19 cellular contexts compared by ENCODE assay signal in the genomic region with DNA sequence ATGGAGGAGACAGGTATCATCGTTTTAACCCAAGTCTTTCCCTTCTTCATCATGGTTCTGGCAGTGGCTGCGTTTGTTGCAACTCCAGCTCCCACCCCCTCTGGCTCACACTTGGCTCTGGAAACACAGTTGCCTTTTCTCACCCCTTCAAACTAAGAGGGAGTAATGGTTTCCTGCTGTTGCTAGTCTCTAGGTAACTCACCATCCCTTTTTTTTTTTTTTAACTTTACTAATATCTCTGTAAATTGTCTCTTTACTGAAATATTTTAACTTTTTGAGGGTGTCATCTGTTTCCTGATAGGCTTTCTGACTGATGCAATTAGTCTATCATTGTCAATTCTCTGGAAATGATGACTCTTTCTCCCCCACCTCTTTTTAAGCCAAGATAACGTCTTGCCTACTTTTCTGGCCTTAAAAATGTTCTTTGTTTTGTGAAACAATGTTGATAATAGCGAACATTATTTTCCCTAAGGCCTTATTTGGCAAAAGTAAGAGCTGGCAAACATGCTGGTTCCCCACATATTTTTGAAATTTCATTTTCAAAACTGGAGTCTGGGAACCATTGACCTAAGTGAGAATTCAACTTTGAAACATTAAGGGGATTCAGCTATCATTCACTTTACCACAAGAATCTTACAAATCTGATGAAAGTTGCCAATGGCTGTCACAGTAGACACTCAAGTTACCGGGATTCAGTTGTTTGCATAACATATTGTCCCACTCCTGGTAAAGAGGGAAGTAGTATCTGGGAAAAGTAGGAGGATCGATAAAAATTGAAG.
A peak's percentile ranks its signal among the peaks of the same experiment; 100 is the strongest.
DNase-seq lines count a peak whose midpoint lies in the region; ATAC-seq, FAIRE-seq and TF ChIP-seq lines count a peak whose summit lies in the region.
"Had no signal": no experiment of that assay in that cellular context is flagged by ENCODE, and none has a peak within 500 bp of the region (broad histone marks: within the 10 kb centered on the region; RNA-seq: fewer than 3 reads in every experiment).

No MANE protein-coding gene starts in this region.

- H3K4me3 ChIP-seq in astrocyte (ENCODE audit: insufficient read depth, low read depth, low read length) (no peak overlapping the region), fibroblast of the aortic adventitia (ENCODE audit: low read depth, low read length) (no peak overlapping the region), stomach (no peak overlapping the region)
- H3K4me3 ChIP-seq: MG63, SJSA1 had no signal

- intact Hi-C loops in sciatic nerve (cut with DNase I) (no loop called here), stomach (cut with DNase I; ENCODE audit: low total_unique reads) (no loop called here)

- TF ChIP-seq EP300 in stomach (IDR thresholded peaks at IDR 0.05): no peak

- H3K9me3 ChIP-seq in astrocyte (ENCODE audit: insufficient read depth, low read depth, low read length) (no peaks in the 10 kb centered on the region), stomach (no peaks in the 10 kb centered on the region)
- H3K9me3 ChIP-seq: SJSA1 had no signal

- TF ChIP-seq POLR2A in stomach (IDR thresholded peaks at IDR 0.05): no peak

- H3K4me2 ChIP-seq in astrocyte (ENCODE audit: low read length): no peak overlapping the region
- H3K4me2 ChIP-seq: KMS-11 had no signal

- H3K27me3 ChIP-seq in astrocyte (ENCODE audit: insufficient read depth, low read length): no peaks in the 10 kb centered on the region
- no peaks in the 10 kb centered on the region for H3K27me3 ChIP-seq in stomach
- H3K27me3 ChIP-seq: MG63, SJSA1 had no signal

- peak; percentile 75 for ATAC-seq in sciatic nerve
- no peak for ATAC-seq in WTC11
- ATAC-seq: PC-3 had no signal

- H2AFZ ChIP-seq in astrocyte (ENCODE audit: low read depth, low read length): no peak overlapping the region

- H3K27me3 Mint-ChIP-seq in astrocyte (ENCODE audit: low read depth, unreplicated experiment): no peaks in the 10 kb centered on the region
- H3K27me3 Mint-ChIP-seq in WTC11 (ENCODE audit: low read depth): no peaks in the 10 kb centered on the region

- H3K4me1 Mint-ChIP-seq in astrocyte (ENCODE audit: low read depth, unreplicated experiment): peaks cover 19% of the 10 kb centered on the region
- H3K4me1 Mint-ChIP-seq in WTC11: peaks cover 14% of the 10 kb centered on the region

- FAIRE-seq in astrocyte (lab: Jason Lieb, UNC) (no peak), urothelium cell line (lab: Jason Lieb, UNC) (no peak)

- no peak for TF ChIP-seq CTCF in astrocyte (IDR thresholded peaks at IDR 0.05; ENCODE audit: insufficient read depth, low read depth, low read length)
- no peak for TF ChIP-seq CTCF in fibroblast of the aortic adventitia (IDR thresholded peaks at IDR 0.05; ENCODE audit: insufficient read depth, low read length)
- no peak for TF ChIP-seq CTCF in WTC11 (IDR thresholded peaks at IDR 0.05)
- TF ChIP-seq CTCF in stomach (IDR thresholded peaks at IDR 0.05): no peak

- H3K79me2 ChIP-seq in astrocyte (ENCODE audit: insufficient read depth, low read length): no peaks in the 10 kb centered on the region

- peaks cover 6% of the 10 kb centered on the region for H3K4me1 ChIP-seq in astrocyte (ENCODE audit: insufficient read depth, low read length)
- H3K4me1 ChIP-seq in stomach: no peaks in the 10 kb centered on the region

- H3K36me3 ChIP-seq in astrocyte (ENCODE audit: insufficient read depth, low read length) (no peaks in the 10 kb centered on the region), stomach (no peaks in the 10 kb centered on the region)
- H3K36me3 ChIP-seq: MG63, SJSA1 had no signal

- H3K9ac ChIP-seq in astrocyte (ENCODE audit: low read length): no peak overlapping the region
- H3K9ac ChIP-seq: KMS-11 had no signal

- CTCF ChIA-PET in WTC11 (lab: Charles Lee): interaction anchor here (0.6 to 1.3 kb wide), 2 partner anchors 47 to 270 kb away, joined by 4 read pairs; no protein-coding TSS in a partner anchor

- 76 to 82% (median 77%) methylated on average over 6 of the region's 6 CpGs for WGBS in stomach, 5 donors

- H3K9me3 Mint-ChIP-seq in astrocyte (ENCODE audit: unreplicated experiment): no peaks in the 10 kb centered on the region
- H3K9me3 Mint-ChIP-seq in WTC11: no peaks in the 10 kb centered on the region

- no peaks in the 10 kb centered on the region for H4K20me1 ChIP-seq in astrocyte (ENCODE audit: insufficient read depth, low read length)

- POLR2A ChIA-PET in WTC11 (lab: Charles Lee): interaction anchor here (0.7 kb wide), 1 partner anchor 67 kb away, joined by 4 read pairs; no protein-coding TSS in a partner anchor

- DNase-seq in EH (ENCODE audit: low read depth) (peak; percentile 61), astrocyte (ENCODE audit: low read depth) (peak; percentile 32), fibroblast of the aortic adventitia (ENCODE audit: low read depth) (peak; percentile 81), sciatic nerve (ENCODE audit: low spot score) (no peak), WTC11 (ENCODE audit: low spot score) (no peak), NCI-H1694 treated with DMSO at 0.1 percent for 48 hours (lab: John Stamatoyannopoulos, UW) (no peak), stomach (no peak), urothelium cell line (ENCODE audit: low spot score) (no peak)
- DNase-seq: COR-L47, DMS53, GOT3, MG63, NCI-H1092 treated with DMSO at 0.1 percent for 48 hours, NCI-H187, NCI-H446, PC-3 had no signal

- H3K27ac Mint-ChIP-seq in astrocyte (ENCODE audit: unreplicated experiment) (no peak overlapping the region), WTC11 (no peak overlapping the region)

- H3K4me3 Mint-ChIP-seq in astrocyte (ENCODE audit: unreplicated experiment): no peak overlapping the region
- no peak overlapping the region for H3K4me3 Mint-ChIP-seq in WTC11

- H3K27ac ChIP-seq in astrocyte (ENCODE audit: low read depth, low read length) (no peak overlapping the region), stomach (no peak overlapping the region)
- H3K27ac ChIP-seq: C4-2B, KMS-11, SJSA1 had no signal

- H3K36me3 Mint-ChIP-seq in astrocyte (ENCODE audit: low read depth, unreplicated experiment) (no peaks in the 10 kb centered on the region), WTC11 (no peaks in the 10 kb centered on the region)

TF ChIP-seq in WTC11, 78 proteins besides CTCF, POLR2A, EP300 and RAD21:
- TF ChIP-seq ZNF232 (CRISPR knock-in tag; IDR thresholded peaks at IDR 0.05) (no peak), EMX1 (CRISPR knock-in tag; IDR thresholded peaks at IDR 0.05) (no peak), ZNF138 (CRISPR knock-in tag; conservative IDR thresholded peaks at IDR 0.05) (no peak), CBFB (CRISPR knock-in tag; IDR thresholded peaks at IDR 0.05; ENCODE audit: low read depth) (no peak), GTF2I (CRISPR knock-in tag; conservative IDR thresholded peaks at IDR 0.05) (no peak)

Comparison
In these comparisons a context has a peak if more than half of its experiments do, and no peak if none do; other contexts are left out.
1. DNase-seq: peak in EH (single experiment), astrocyte (single experiment) and fibroblast of the aortic adventitia (single experiment); none in sciatic nerve (single experiment), WTC11 (single experiment), NCI-H1694 treated with DMSO at 0.1 percent for 48 hours (single experiment), stomach (single experiment) and urothelium cell line (single experiment).